In the genomic region with DNA sequence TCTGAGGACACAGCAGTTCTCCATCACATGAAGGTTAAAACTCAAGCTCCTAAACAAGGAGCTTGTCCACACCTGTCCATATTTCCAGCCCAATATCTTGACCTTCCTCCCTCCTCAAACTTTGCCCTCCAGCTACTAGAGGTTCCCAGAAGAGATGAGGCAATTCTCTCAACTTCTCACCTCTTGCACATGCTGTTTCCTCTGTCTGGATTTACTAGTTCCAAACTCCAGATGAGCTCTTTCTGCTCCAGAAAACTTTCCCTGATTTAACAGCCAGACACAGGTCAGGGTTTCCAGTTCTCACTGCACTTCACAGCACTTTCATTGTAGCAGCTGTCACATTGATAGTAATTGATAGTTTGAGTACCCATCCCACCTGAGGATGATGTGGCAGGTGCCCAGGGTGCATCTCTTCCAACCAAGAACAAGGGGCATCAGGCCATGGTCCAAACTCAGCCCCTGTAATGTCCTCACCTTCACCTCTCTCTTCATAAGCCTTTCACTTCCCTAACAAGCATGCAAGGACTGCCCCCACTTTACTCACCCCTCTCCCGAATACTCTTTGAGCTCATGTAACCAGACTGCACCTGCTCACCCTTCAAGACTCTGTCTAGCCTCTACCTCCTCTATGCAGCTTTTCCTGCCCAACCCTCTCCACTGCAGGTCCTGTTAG, we compare ENCODE assay signal across 29 cellular contexts.
"Had no signal": no experiment of that assay in that cellular context is flagged by ENCODE, and none has a peak within 500 bp of the region (broad histone marks: within the 10 kb centered on the region; RNA-seq: fewer than 3 reads in every experiment).

No MANE protein-coding gene starts in this region.

- H3K27ac Mint-ChIP-seq: activated CD4-positive, alpha-beta T cell treated with anti-CD3 and anti-CD28 coated beads, Interleukin-2, amount 10 ng/mL, durations not matched to agents 7 days and 5 days; activated CD8-positive, alpha-beta memory T cell treated with anti-CD3 and anti-CD28 coated beads, Interleukin-2, amount 10 ng/mL, durations not matched to agents 7 days and 5 days; activated CD8-positive, alpha-beta T cell treated with anti-CD3 and anti-CD28 coated beads for 36 hours; activated naive CD4-positive, alpha-beta T cell treated with anti-CD3 and anti-CD28 coated beads, Interleukin-2, amount 50 U/mL, for 24 hours; mesothelial cell of epicardium; neural progenitor cell; T-helper 2 cell treated with Interferon-gamma antibody and Interleukin-4, amounts not matched to agents 5 μg/mL and 100 μg/mL, for 36 hours; type B pancreatic cell had no signal

- H3K27me3 ChIP-seq: body of pancreas, left lung, neural progenitor cell had no signal

- H3K4me3 Mint-ChIP-seq: activated CD4-positive, alpha-beta T cell treated with anti-CD3 and anti-CD28 coated beads, Interleukin-2, amount 10 ng/mL, durations not matched to agents 7 days and 5 days; activated CD8-positive, alpha-beta memory T cell treated with anti-CD3 and anti-CD28 coated beads, Interleukin-2, amount 10 ng/mL, durations not matched to agents 7 days and 5 days; activated CD8-positive, alpha-beta T cell treated with anti-CD3 and anti-CD28 coated beads for 36 hours; activated naive CD4-positive, alpha-beta T cell treated with anti-CD3 and anti-CD28 coated beads, Interleukin-2, amount 50 U/mL, for 24 hours; mesothelial cell of epicardium; naive thymus-derived CD8-positive, alpha-beta T cell; neural progenitor cell; T-helper 2 cell treated with Interferon-gamma antibody and Interleukin-4, amounts not matched to agents 5 μg/mL and 100 μg/mL, for 36 hours; type B pancreatic cell had no signal

- H3K4me2 ChIP-seq: neural progenitor cell, smooth muscle cell had no signal

- H3K9me3 ChIP-seq: body of pancreas, left lung, thoracic aorta had no signal

- H3K27me3 Mint-ChIP-seq: activated CD8-positive, alpha-beta memory T cell treated with anti-CD3 and anti-CD28 coated beads, Interleukin-2, amount 10 ng/mL, durations not matched to agents 7 days and 5 days; activated CD8-positive, alpha-beta T cell treated with anti-CD3 and anti-CD28 coated beads for 36 hours; activated naive CD4-positive, alpha-beta T cell treated with anti-CD3 and anti-CD28 coated beads, Interleukin-2, amount 50 U/mL, for 24 hours; type B pancreatic cell had no signal

- H2AFZ ChIP-seq: neural progenitor cell had no signal

- H3K36me3 Mint-ChIP-seq: activated naive CD4-positive, alpha-beta T cell treated with anti-CD3 and anti-CD28 coated beads, Interleukin-2, amount 50 U/mL, for 24 hours; mesothelial cell of epicardium; naive thymus-derived CD8-positive, alpha-beta T cell; type B pancreatic cell had no signal

- DNase-seq: activated CD4-positive, alpha-beta T cell treated with anti-CD3 and anti-CD28 coated beads, Interleukin-2, amount 10 ng/mL, durations not matched to agents 7 days and 5 days; activated CD8-positive, alpha-beta memory T cell treated with anti-CD3 and anti-CD28 coated beads, Interleukin-2, amount 10 ng/mL, durations not matched to agents 7 days and 5 days; activated CD8-positive, alpha-beta T cell treated with anti-CD3 and anti-CD28 coated beads for 36 hours; activated gamma-delta T cell treated with Interleukin-2 at 50 U/mL for 16 hours; activated T-cell treated with anti-CD3 and anti-CD28 coated beads for 4 hours; anterior cingulate cortex; body of pancreas; dermis blood vessel endothelial cell; effector CD8-positive, alpha-beta T cell; foreskin melanocyte; hippocampal formation; kidney glomerular epithelial cell; left lung; naive thymus-derived CD8-positive, alpha-beta T cell; posterior cingulate gyrus; stimulated activated CD4-positive, alpha-beta T cell treated with anti-CD3 and anti-CD28 coated beads, Interleukin-15, amount 100 ng/mL, for 24 hours; stimulated activated CD8-positive, alpha-beta memory T cell treated with anti-CD3 and anti-CD28 coated beads, Interleukin-4, amount 100 ng/mL, for 48 hours; stimulated activated naive CD4-positive, alpha-beta T cell treated with Interleukin-2 at 50 U/mL for 16 hours had no signal

- H3K4me3 ChIP-seq: body of pancreas, left lung, neural progenitor cell, smooth muscle cell, thoracic aorta had no signal

- H3K9me3 Mint-ChIP-seq: activated CD4-positive, alpha-beta T cell treated with anti-CD3 and anti-CD28 coated beads, Interleukin-2, amount 10 ng/mL, durations not matched to agents 7 days and 5 days; activated CD8-positive, alpha-beta T cell treated with anti-CD3 and anti-CD28 coated beads for 36 hours; activated naive CD4-positive, alpha-beta T cell treated with anti-CD3 and anti-CD28 coated beads, Interleukin-2, amount 50 U/mL, for 24 hours; naive thymus-derived CD8-positive, alpha-beta T cell; neural progenitor cell; T-helper 2 cell treated with Interferon-gamma antibody and Interleukin-4, amounts not matched to agents 5 μg/mL and 100 μg/mL, for 36 hours; type B pancreatic cell had no signal

- H3K27ac ChIP-seq: body of pancreas, left lung, neural progenitor cell, thoracic aorta, VCaP had no signal

- ATAC-seq: activated CD4-positive, CD25-positive, alpha-beta regulatory T cell treated with anti-CD3 and anti-CD28 coated beads, Interleukin-2, amount 50 U/mL, for 24 hours; activated CD8-positive, alpha-beta memory T cell treated with anti-CD3 and anti-CD28 coated beads, Interleukin-2, amount 10 ng/mL, durations not matched to agents 7 days and 5 days; activated CD8-positive, alpha-beta T cell treated with anti-CD3 and anti-CD28 coated beads for 36 hours; body of pancreas; esophagus mucosa; left lung; naive thymus-derived CD8-positive, alpha-beta T cell; sciatic nerve had no signal

- H3K36me3 ChIP-seq: left lung, neural progenitor cell, thoracic aorta had no signal
